ENCODE assay signal across 13 cellular contexts in the genomic region with DNA sequence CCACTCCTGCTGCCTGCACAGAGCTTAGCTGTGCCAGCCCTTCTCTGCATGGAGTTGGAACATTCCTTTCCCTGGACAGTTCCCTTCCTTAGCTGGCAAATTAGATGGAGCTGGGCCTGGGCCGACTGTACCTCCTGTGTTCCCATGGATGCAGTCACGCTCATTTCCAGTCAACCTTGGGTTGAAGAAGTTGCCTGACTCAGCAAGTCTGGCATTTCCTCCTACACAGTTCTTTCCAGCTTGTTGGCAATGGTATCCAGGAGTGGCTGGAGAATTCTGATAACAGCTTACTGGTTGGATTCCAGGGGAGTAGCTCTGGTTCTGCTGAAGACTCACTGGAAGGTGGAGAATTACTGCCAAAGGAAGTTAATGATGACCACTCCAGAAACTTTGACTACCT. TPM values are rescaled to one million over a fixed set of nuclear protein-coding genes. Genes with fewer than 3 reads are reported as not detected.
DNase-seq lines count a peak whose midpoint lies in the region; ATAC-seq and TF ChIP-seq lines count a peak whose summit lies in the region.
"Had no signal": no experiment of that assay in that cellular context is flagged by ENCODE, and none has a peak within 500 bp of the region (broad histone marks: within the 10 kb centered on the region; RNA-seq: fewer than 3 reads in every experiment).

No MANE protein-coding gene starts in this region.

- H3K36me3 ChIP-seq in left lung, result no peaks in the 10 kb centered on the region
- H3K36me3 ChIP-seq: heart right ventricle had no signal

- intact Hi-C loops in left lung (cut with DNase I), result no loop called here

- no peaks in the 10 kb centered on the region for H3K9me3 ChIP-seq in left lung

- peak; percentile 66 for ATAC-seq in left lung
- ATAC-seq: WTC11 had no signal

- in situ Hi-C loops in astrocyte of the spinal cord (cut with HindIII; ENCODE audit: low sequenced_read_pairs), result no loop called here

- no peaks in the 10 kb centered on the region for H3K27me3 ChIP-seq in left lung

- DNase-seq in AG08396 (ENCODE audit: low spot score) (peak; percentile 39), HS-5 (ENCODE audit: low read depth) (peak; percentile 80), astrocyte of the spinal cord (ENCODE audit: low read depth, low spot score) (peak; percentile 95), left lung (peak in 1 of 2 donors; percentile 34), iPS-NIHi7 (ENCODE audit: extremely low spot score) (no peak), NOMO-1 (lab: John Stamatoyannopoulos, UW; ENCODE audit: unreplicated experiment in 2 of 2) (no peak), substantia nigra (lab: John Stamatoyannopoulos, UW) (no peak), SHP77 (lab: John Stamatoyannopoulos, UW) (no peak)
- DNase-seq: COR-L47, heart right ventricle, NCI-H146 had no signal

- H3K27ac ChIP-seq in left lung, result no peak overlapping the region
- no peak overlapping the region for H3K27ac ChIP-seq in substantia nigra (ENCODE audit: low read depth, low read length, poor library complexity, severe bottlenecking)
- H3K27ac ChIP-seq: heart right ventricle, skin epidermis had no signal

- no peak for TF ChIP-seq CTCF in astrocyte of the spinal cord (IDR thresholded peaks at IDR 0.05; ENCODE audit: low read depth, low read length)
- TF ChIP-seq CTCF in left lung (IDR thresholded peaks at IDR 0.05), result no peak

- H3K4me3 ChIP-seq in astrocyte of the spinal cord (ENCODE audit: low read depth, low read length), result no peak overlapping the region
- no peak overlapping the region for H3K4me3 ChIP-seq in left lung
- H3K4me3 ChIP-seq: heart right ventricle, skin epidermis had no signal

- no peaks in the 10 kb centered on the region for H3K4me1 ChIP-seq in left lung
- H3K4me1 ChIP-seq: heart right ventricle had no signal

RNA-seq across cellular contexts. Expression of a gene that starts 9.2 kb away (rescaled TPM):
- under 1 TPM in 1 of 2 donors, not detected in 1; 0.03 TPM for total RNA-seq in left lung
- total RNA-seq: heart right ventricle had no signal

Comparison
In these comparisons a context has a peak if more than half of its experiments do, and no peak if none do; other contexts are left out.
1. DNase-seq: peak in AG08396 (single experiment), HS-5 (single experiment) and astrocyte of the spinal cord (single experiment); none in iPS-NIHi7 (single experiment), NOMO-1 (0 of 2), substantia nigra (0 of 49) and SHP77 (0 of 2).